15 cellular contexts compared by ENCODE assay signal in genomic region chr4:166146806-166147540, GRCh38.
DNase-seq lines count a peak whose midpoint lies in the region; ATAC-seq, FAIRE-seq and TF ChIP-seq lines count a peak whose summit lies in the region.
"Had no signal": no experiment of that assay in that cellular context is flagged by ENCODE, and none has a peak within 500 bp of the region (broad histone marks: within the 10 kb centered on the region; RNA-seq: fewer than 3 reads in every experiment).

No MANE protein-coding gene starts in this region.

- no peak overlapping the region for H3K4me3 ChIP-seq in LNCaP clone FGC (ENCODE audit: low read depth, low read length)
- H3K4me3 ChIP-seq in fibroblast of pulmonary artery (replicated peaks; ENCODE audit: low read depth, low read length), result no peak overlapping the region
- H3K4me3 ChIP-seq: PC-9 had no signal

- FAIRE-seq in RCC 7860 (lab: Jason Lieb, UNC), result no peak
- FAIRE-seq: A204.1, H1 had no signal

- DNase-seq in NCI-H748 (lab: John Stamatoyannopoulos, UW; ENCODE audit: unreplicated experiment), result peak; percentile 54
- DNase-seq in NCI-H748 treated with DMSO at 0.1 percent for 48 hours (lab: John Stamatoyannopoulos, UW), result no peak
- DNase-seq in LNCaP clone FGC (ENCODE audit: low read depth), result peak; percentile 59
- DNase-seq in RCC 7860 (ENCODE audit: low spot score), result peak; percentile 9
- DNase-seq in fibroblast of pulmonary artery (ENCODE audit: low read depth), result peak; percentile 74
- no peak for DNase-seq in NCI-H526 treated with DMSO at 0.1 percent for 48 hours (lab: John Stamatoyannopoulos, UW)
- DNase-seq: DMS79, NCI-H1436 treated with DMSO at 0.1 percent for 48 hours, PC-9, Right ventricle myocardium superior, T-helper 2 cell had no signal

- ATAC-seq in GM21381 (IDR thresholded peaks at IDR 0.05; ENCODE audit: unreplicated experiment) (no peak), GM19023 (IDR thresholded peaks at IDR 0.05; ENCODE audit: unreplicated experiment) (no peak)

- TF ChIP-seq CTCF in LNCaP clone FGC (IDR thresholded peaks at IDR 0.05; ENCODE audit: control insufficient read depth, extremely low read depth, insufficient read depth), result no peak
- no peak for TF ChIP-seq CTCF in fibroblast of pulmonary artery (IDR thresholded peaks at IDR 0.05; ENCODE audit: low read length, missing control alignments)

Comparison
In these comparisons a context has a peak if more than half of its experiments do, and no peak if none do; other contexts are left out.
1. DNase-seq: peak in NCI-H748 (single experiment), LNCaP clone FGC (single experiment), RCC 7860 (single experiment) and fibroblast of pulmonary artery (single experiment); none in NCI-H748 treated with DMSO at 0.1 percent for 48 hours (single experiment) and NCI-H526 treated with DMSO at 0.1 percent for 48 hours (single experiment).